10 cellular contexts compared by ENCODE assay signal in genomic region chr2:68190991-68191731, GRCh38. TPM values are rescaled to one million over a fixed set of nuclear protein-coding genes. Genes with fewer than 3 reads are reported as not detected.
A peak's percentile ranks its signal among the peaks of the same experiment; 100 is the strongest.
DNase-seq lines count a peak whose midpoint lies in the region; ATAC-seq and FAIRE-seq lines count a peak whose summit lies in the region.
"Had no signal": no experiment of that assay in that cellular context is flagged by ENCODE, and none has a peak within 500 bp of the region (broad histone marks: within the 10 kb centered on the region; RNA-seq: fewer than 3 reads in every experiment).

No MANE protein-coding gene starts in this region.

- peaks cover 61% of the 10 kb centered on the region for H3K4me1 Mint-ChIP-seq in activated T-cell treated with anti-CD3 and anti-CD28 coated beads, Interleukin-2, amount 50 U/mL, for 72 hours (ENCODE audit: low read depth)
- H3K4me1 Mint-ChIP-seq in stimulated activated naive CD8-positive, alpha-beta T cell treated with anti-CD3 and anti-CD28 coated beads, Interleukin-15, Interleukin-2, amounts not matched to agents 100 ng/mL and 50 ng/mL, for 24 hours (ENCODE audit: low read depth), result peaks cover 80% of the 10 kb centered on the region

- no peak for DNase-seq in activated T-cell treated with anti-CD3 and anti-CD28 coated beads, Interleukin-2, amount 50 U/mL, for 72 hours
- no peak for DNase-seq in activated T-cell treated with anti-CD3 and anti-CD28 coated beads, Interleukin-2, amount 50 U/mL, for 48 hours
- DNase-seq in RCC 7860 (ENCODE audit: low spot score) (peak; percentile 44), NCI-H146 (lab: John Stamatoyannopoulos, UW) (no peak)

- H3K9me3 Mint-ChIP-seq in activated T-cell treated with anti-CD3 and anti-CD28 coated beads, Interleukin-2, amount 50 U/mL, for 72 hours, result no peaks in the 10 kb centered on the region
- no peaks in the 10 kb centered on the region for H3K9me3 Mint-ChIP-seq in stimulated activated naive CD8-positive, alpha-beta T cell treated with anti-CD3 and anti-CD28 coated beads, Interleukin-15, Interleukin-2, amounts not matched to agents 100 ng/mL and 50 ng/mL, for 24 hours
- H3K9me3 Mint-ChIP-seq: neural crest cell had no signal

- H3K36me3 Mint-ChIP-seq in activated T-cell treated with anti-CD3 and anti-CD28 coated beads, Interleukin-2, amount 50 U/mL, for 72 hours (ENCODE audit: insufficient read depth in 2 of 2), result peaks cover 0 to 3% of the 10 kb centered on the region in 2 donors
- H3K36me3 Mint-ChIP-seq in stimulated activated naive CD8-positive, alpha-beta T cell treated with anti-CD3 and anti-CD28 coated beads, Interleukin-15, Interleukin-2, amounts not matched to agents 100 ng/mL and 50 ng/mL, for 24 hours (ENCODE audit: low read depth), result peaks cover 14% of the 10 kb centered on the region

- H3K27me3 Mint-ChIP-seq in activated T-cell treated with anti-CD3 and anti-CD28 coated beads, Interleukin-2, amount 50 U/mL, for 72 hours (ENCODE audit: low read depth), result no peaks in the 10 kb centered on the region
- no peaks in the 10 kb centered on the region for H3K27me3 Mint-ChIP-seq in stimulated activated naive CD8-positive, alpha-beta T cell treated with anti-CD3 and anti-CD28 coated beads, Interleukin-15, Interleukin-2, amounts not matched to agents 100 ng/mL and 50 ng/mL, for 24 hours

- FAIRE-seq in RCC 7860 (lab: Jason Lieb, UNC), result no peak

- H3K27ac Mint-ChIP-seq in activated T-cell treated with anti-CD3 and anti-CD28 coated beads, Interleukin-2, amount 50 U/mL, for 72 hours, result peak overlapping the region; percentile 96
- peak overlapping the region; percentile 71 for H3K27ac Mint-ChIP-seq in stimulated activated naive CD8-positive, alpha-beta T cell treated with anti-CD3 and anti-CD28 coated beads, Interleukin-15, Interleukin-2, amounts not matched to agents 100 ng/mL and 50 ng/mL, for 24 hours

- peak; percentile 99 for ATAC-seq in activated T-cell treated with anti-CD3 and anti-CD28 coated beads, Interleukin-2, amount 50 U/mL, for 72 hours (replicated peaks in 1 of 2)
- peak; percentile 95 for ATAC-seq in esophagus mucosa
- ATAC-seq in HG02623 (IDR thresholded peaks at IDR 0.05; ENCODE audit: unreplicated experiment), result no peak
- ATAC-seq in GM21381 (IDR thresholded peaks at IDR 0.05; ENCODE audit: unreplicated experiment), result no peak
- ATAC-seq: gastroesophageal sphincter had no signal

- peak overlapping the region; percentile 36 to 82 for H3K4me3 Mint-ChIP-seq in activated T-cell treated with anti-CD3 and anti-CD28 coated beads, Interleukin-2, amount 50 U/mL, for 72 hours
- no peak overlapping the region for H3K4me3 Mint-ChIP-seq in stimulated activated naive CD8-positive, alpha-beta T cell treated with anti-CD3 and anti-CD28 coated beads, Interleukin-15, Interleukin-2, amounts not matched to agents 100 ng/mL and 50 ng/mL, for 24 hours
- H3K4me3 Mint-ChIP-seq: neural crest cell had no signal

RNA-seq across cellular contexts. Expression of gene PNO1, which starts 33.5 kb away (rescaled TPM):
- 10 to 100 TPM; 12.5 to 18.9 TPM for total RNA-seq in activated T-cell treated with anti-CD3 and anti-CD28 coated beads, Interleukin-2, amount 50 U/mL, for 72 hours
- total RNA-seq in esophagus mucosa, result 10.8 TPM

Comparison
In these comparisons a context has a peak if more than half of its experiments do, and no peak if none do; other contexts are left out.
1. ATAC-seq: peak in activated T-cell treated with anti-CD3 and anti-CD28 coated beads, Interleukin-2, amount 50 U/mL, for 72 hours (2 of 2) and esophagus mucosa (single experiment); none in HG02623 (single experiment) and GM21381 (single experiment).